ENCODE assay signal across 11 cellular contexts in genomic region chr1:61391730-61392129, GRCh38.
"Had no signal": no experiment of that assay in that cellular context is flagged by ENCODE, and none has a peak within 500 bp of the region (broad histone marks: within the 10 kb centered on the region; RNA-seq: fewer than 3 reads in every experiment).

No MANE protein-coding gene starts in this region.

- ATAC-seq: body of pancreas; sciatic nerve; stimulated activated naive B cell treated with anti-CD40 and anti-IgM and Interleukin-4, amounts not matched to agents 10 μg/mL and 1 μg/mL and 100 μg/mL, for 72 hours had no signal

- DNase-seq: activated CD4-positive, alpha-beta T cell treated with anti-CD3 and anti-CD28 coated beads, Interleukin-2, amount 50 U/mL, for 1 hour; activated effector memory CD4-positive, alpha-beta T cell treated with Interleukin-2 at 50 U/mL for 16 hours; activated T-cell treated with anti-CD3 and anti-CD28 coated beads, Interleukin-2, amount 50 U/mL, for 1 hour; amniotic stem cell; body of pancreas; dermis blood vessel endothelial cell; kidney; mesendoderm; stimulated activated CD4-positive, alpha-beta T cell treated with anti-CD3 and anti-CD28 coated beads, Interleukin-2, amount 100 ng/mL, for 24 hours; stimulated activated naive B cell treated with anti-CD40 and anti-IgM and Interleukin-4, amounts not matched to agents 10 μg/mL and 1 μg/mL and 100 μg/mL, for 72 hours had no signal
